Comparison of ENCODE assay signal across 35 cellular contexts in the genomic region with DNA sequence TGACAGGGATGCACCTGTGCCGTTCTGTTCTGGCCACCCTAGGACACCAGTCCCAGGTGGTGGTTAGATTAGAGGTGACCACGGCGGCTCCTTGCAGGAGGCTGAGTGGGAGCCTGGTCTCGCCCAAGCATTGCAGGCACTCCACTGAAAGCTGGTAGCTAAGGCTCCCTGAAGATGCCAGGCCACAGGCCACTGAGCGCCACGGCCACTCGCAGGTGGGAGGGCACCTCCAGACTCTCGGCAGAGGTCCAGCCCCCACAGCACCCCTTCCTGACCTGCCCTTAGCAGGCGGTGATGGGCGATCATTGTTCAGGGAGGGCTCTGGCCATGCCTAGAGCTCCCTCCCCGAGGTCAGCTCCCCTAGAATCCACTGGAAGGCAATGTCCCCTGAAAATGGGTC.
"Had no signal": no experiment of that assay in that cellular context is flagged by ENCODE, and none has a peak within 500 bp of the region (broad histone marks: within the 10 kb centered on the region; RNA-seq: fewer than 3 reads in every experiment).

No MANE protein-coding gene starts in this region.

- DNase-seq: Karpas-422, Kasumi-1, MG63, MM.1S, MV-4-11, NCI-H1048, NCI-H1092, NCI-H1092 treated with DMSO at 0.1 percent for 48 hours, NCI-H1105, NCI-H1105 treated with DMSO at 0.1 percent for 48 hours, NCI-H1417, NCI-H1417 treated with DMSO at 0.1 percent for 48 hours, NCI-H1436, NCI-H1436 treated with DMSO at 0.1 percent for 48 hours, NCI-H146, NCI-H1694, NCI-H1694 treated with DMSO at 0.1 percent for 48 hours, NCI-H187, NCI-H187 treated with DMSO at 0.1 percent for 48 hours, NCI-H1930, NCI-H2029, NCI-H2029 treated with DMSO at 0.1 percent for 48 hours, NCI-H2081, NCI-H2081 treated with DMSO at 0.1 percent for 48 hours, NCI-H2107, NCI-H2171, NCI-H2171 treated with DMSO at 0.1 percent for 48 hours, NCI-H2227 treated with DMSO at 0.1 percent for 48 hours, NCI-H226, NCI-H345, NCI-H446, NCI-H446 treated with DMSO at 0.1 percent for 48 hours, NCI-H510A, NCI-H510A treated with DMSO at 0.1 percent for 48 hours had no signal

- H3K9ac ChIP-seq: KMS-11 had no signal

- H3K27ac ChIP-seq: KMS-11 had no signal

- H3K27me3 ChIP-seq: MG63 had no signal

- H3K36me3 ChIP-seq: MG63 had no signal

- H3K9me3 ChIP-seq: MG63 had no signal

- H3K4me2 ChIP-seq: KMS-11 had no signal

- H3K4me3 ChIP-seq: MG63 had no signal
